ENCODE assay signal across 8 cellular contexts in the genomic region with DNA sequence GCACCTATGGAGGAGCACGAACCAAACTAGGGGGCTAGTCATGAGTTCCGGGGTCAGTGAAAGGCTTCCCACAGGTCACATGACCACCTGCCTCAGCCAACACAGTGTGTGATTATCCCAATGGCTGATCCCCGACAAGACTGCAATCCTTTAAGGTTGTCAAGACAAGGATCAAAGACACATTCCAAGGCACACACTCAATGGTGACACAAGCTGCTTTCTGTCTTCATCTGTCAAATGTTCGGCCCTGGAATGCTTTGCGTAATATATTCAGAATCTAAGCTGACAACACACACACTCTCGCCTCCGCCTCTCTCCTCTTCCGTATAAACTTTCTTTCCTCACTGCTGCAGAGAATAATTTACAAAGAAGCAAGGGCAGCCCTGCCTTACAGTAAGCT. TPM values are rescaled to one million over a fixed set of nuclear protein-coding genes. Genes with fewer than 3 reads are reported as not detected.
A peak's percentile ranks its signal among the peaks of the same experiment; 100 is the strongest.
DNase-seq lines count a peak whose midpoint lies in the region; ATAC-seq and TF ChIP-seq lines count a peak whose summit lies in the region.

No MANE protein-coding gene starts in this region.

- POLR2A ChIA-PET in CD8-positive, alpha-beta T cell (lab: Charles Lee), result interaction anchor here (1.1 kb wide), 1 partner anchor 9 kb away, joined by 3 read pairs; no protein-coding TSS in a partner anchor
- POLR2A ChIA-PET in WTC11 (lab: Charles Lee), result no interaction called here

- H3K27me3 Mint-ChIP-seq in CD8-positive, alpha-beta T cell (ENCODE audit: low read depth), result no peaks in the 10 kb centered on the region
- H3K27me3 Mint-ChIP-seq in WTC11 (ENCODE audit: low read depth), result no peaks in the 10 kb centered on the region

- H3K4me1 ChIP-seq in CD8-positive, alpha-beta T cell (ENCODE audit: insufficient read depth, low read length), result peaks cover 92% of the 10 kb centered on the region
- peaks cover 51% of the 10 kb centered on the region for H3K4me1 ChIP-seq in cardiac muscle cell (ENCODE audit: low read depth)
- peaks cover 39 to 52% of the 10 kb centered on the region in 2 experiments for H3K4me1 ChIP-seq in trophoblast cell (ENCODE audit: control insufficient read depth in 1 of 2, insufficient read depth in 2 of 2, low read length in 2 of 2)

- no peak overlapping the region for H2BK120ac ChIP-seq in trophoblast cell (ENCODE audit: insufficient read depth, low read length, poor library complexity)

- no peak overlapping the region for H4K12ac ChIP-seq in trophoblast cell (ENCODE audit: low read depth, low read length)

- H3K27ac Mint-ChIP-seq in CD8-positive, alpha-beta T cell, result peak overlapping the region; percentile 87
- peak overlapping the region; percentile 78; the same call in 1 of the 2 replicates for H3K27ac Mint-ChIP-seq in WTC11

- DNase-seq in CD8-positive, alpha-beta T cell, result no peak
- no peak for DNase-seq in WTC11 (ENCODE audit: low spot score)
- peak; percentile 59 to 91 for DNase-seq in cardiac muscle cell (ENCODE audit: low read depth in 1 of 2, low spot score in 1 of 2)
- peak; percentile 88 to 96 for DNase-seq in trophoblast cell
- DNase-seq in COLO668 (lab: John Stamatoyannopoulos, UW; ENCODE audit: unreplicated experiment), result no peak
- DNase-seq in NCI-H2227 (lab: John Stamatoyannopoulos, UW; ENCODE audit: unreplicated experiment), result no peak
- no peak for DNase-seq in RKO (ENCODE audit: low spot score)

- no peaks in the 10 kb centered on the region for H3K9me3 Mint-ChIP-seq in CD8-positive, alpha-beta T cell
- no peaks in the 10 kb centered on the region for H3K9me3 Mint-ChIP-seq in WTC11

- H3K9me3 ChIP-seq in CD8-positive, alpha-beta T cell (ENCODE audit: low read length), result no peaks in the 10 kb centered on the region
- H3K9me3 ChIP-seq in cardiac muscle cell (ENCODE audit: low read depth) (no peaks in the 10 kb centered on the region), trophoblast cell (ENCODE audit: insufficient read depth, low read depth, low read length) (no peaks in the 10 kb centered on the region)

- no peak overlapping the region for H3K9ac ChIP-seq in trophoblast cell (ENCODE audit: low read length)

- H3K79me1 ChIP-seq in trophoblast cell (ENCODE audit: low read length), result peaks cover 2% of the 10 kb centered on the region

- H3K27me3 ChIP-seq in CD8-positive, alpha-beta T cell (ENCODE audit: insufficient read depth, low read length), result no peaks in the 10 kb centered on the region
- H3K27me3 ChIP-seq in cardiac muscle cell (no peaks in the 10 kb centered on the region), trophoblast cell (ENCODE audit: insufficient read depth, low read length) (no peaks in the 10 kb centered on the region)

- WGBS in trophoblast cell (ENCODE audit: extremely low coverage, insufficient coverage, insufficient read length), result no CpG with 5 or more reads among the region's 8 CpGs

- H3K14ac ChIP-seq in trophoblast cell (ENCODE audit: low read length), result no peak overlapping the region

- H2AFZ ChIP-seq in trophoblast cell (ENCODE audit: insufficient read depth, low read length, poor library complexity), result no peak overlapping the region

- no peak overlapping the region for H4K8ac ChIP-seq in trophoblast cell (ENCODE audit: low read depth, low read length)

- intact Hi-C loops in CD8-positive, alpha-beta T cell (cut with DNase I, micrococcal nuclease), result no loop called here

- H3K79me2 ChIP-seq in trophoblast cell (ENCODE audit: control insufficient read depth, insufficient read depth, low read length, poor library complexity), result peaks cover 23% of the 10 kb centered on the region

- H3K36me3 Mint-ChIP-seq in CD8-positive, alpha-beta T cell, result peaks cover 42% of the 10 kb centered on the region
- no peaks in the 10 kb centered on the region for H3K36me3 Mint-ChIP-seq in WTC11

- no peak overlapping the region for H3K23ac ChIP-seq in trophoblast cell (ENCODE audit: low read length)

- H3K36me3 ChIP-seq in CD8-positive, alpha-beta T cell (ENCODE audit: insufficient read depth, low read length), result no peaks in the 10 kb centered on the region
- H3K36me3 ChIP-seq in cardiac muscle cell, result no peaks in the 10 kb centered on the region
- peaks cover 3 to 8% of the 10 kb centered on the region in 2 experiments for H3K36me3 ChIP-seq in trophoblast cell (ENCODE audit: control insufficient read depth in 1 of 2, insufficient read depth in 2 of 2, low read length in 2 of 2)

- no peak overlapping the region for H3K4me3 ChIP-seq in CD8-positive, alpha-beta T cell (ENCODE audit: low read depth, low read length)
- H3K4me3 ChIP-seq in cardiac muscle cell, result no peak overlapping the region
- no peak overlapping the region for H3K4me3 ChIP-seq in trophoblast cell (ENCODE audit: low read depth, low read length)

- no peak for ATAC-seq in CD8-positive, alpha-beta T cell
- ATAC-seq in WTC11 (no peak), GM18868 (IDR thresholded peaks at IDR 0.05; ENCODE audit: unreplicated experiment) (no peak)

- H2BK12ac ChIP-seq in trophoblast cell (ENCODE audit: low read length), result no peak overlapping the region

- H2AK5ac ChIP-seq in trophoblast cell (ENCODE audit: low read length), result no peak overlapping the region

- no peak for TF ChIP-seq CTCF in CD8-positive, alpha-beta T cell (IDR thresholded peaks at IDR 0.05)
- TF ChIP-seq CTCF in WTC11 (IDR thresholded peaks at IDR 0.05) (no peak), cardiac muscle cell (IDR thresholded peaks at IDR 0.05; ENCODE audit: low read depth, low read length) (no peak)

- H3K4me2 ChIP-seq in trophoblast cell (ENCODE audit: low read length), result peak overlapping the region; percentile 28

- H3K4me1 Mint-ChIP-seq in CD8-positive, alpha-beta T cell (ENCODE audit: low read depth), result peaks cover 88% of the 10 kb centered on the region
- H3K4me1 Mint-ChIP-seq in WTC11, result peaks cover 66% of the 10 kb centered on the region

- no peak overlapping the region for H3K27ac ChIP-seq in CD8-positive, alpha-beta T cell (ENCODE audit: low read depth, low read length)
- H3K27ac ChIP-seq in cardiac muscle cell (peak overlapping the region; percentile 94), trophoblast cell (ENCODE audit: low read depth, low read length) (peak overlapping the region; percentile 42)

- no peak overlapping the region for H3K4me3 Mint-ChIP-seq in CD8-positive, alpha-beta T cell
- H3K4me3 Mint-ChIP-seq in WTC11, result no peak overlapping the region

- H4K91ac ChIP-seq in trophoblast cell (ENCODE audit: low read depth, low read length), result no peak overlapping the region

- no peak overlapping the region for H3K4ac ChIP-seq in trophoblast cell (ENCODE audit: low read depth, low read length)

- H2BK5ac ChIP-seq in trophoblast cell (ENCODE audit: low read depth, low read length, poor library complexity), result no peak overlapping the region

- H3K18ac ChIP-seq in trophoblast cell (ENCODE audit: low read length), result no peak overlapping the region

- CTCF ChIA-PET in CD8-positive, alpha-beta T cell (lab: Charles Lee), result interaction anchor here (1.1 to 5.2 kb wide), 7 partner anchors 9 to 160 kb away, joined by 3 to 61 read pairs (median 32); no protein-coding TSS in a partner anchor
- CTCF ChIA-PET in WTC11 (lab: Charles Lee), result interaction anchor here (2.8 to 3.3 kb wide), 3 partner anchors 56 to 162 kb away, joined by 21 to 43 read pairs (median 23); partner anchors contain the start of genes NDUFA11, NRTN and VMAC

TF ChIP-seq in WTC11, 78 proteins besides CTCF, POLR2A, EP300 and RAD21:
- TF ChIP-seq, protein P1, sequence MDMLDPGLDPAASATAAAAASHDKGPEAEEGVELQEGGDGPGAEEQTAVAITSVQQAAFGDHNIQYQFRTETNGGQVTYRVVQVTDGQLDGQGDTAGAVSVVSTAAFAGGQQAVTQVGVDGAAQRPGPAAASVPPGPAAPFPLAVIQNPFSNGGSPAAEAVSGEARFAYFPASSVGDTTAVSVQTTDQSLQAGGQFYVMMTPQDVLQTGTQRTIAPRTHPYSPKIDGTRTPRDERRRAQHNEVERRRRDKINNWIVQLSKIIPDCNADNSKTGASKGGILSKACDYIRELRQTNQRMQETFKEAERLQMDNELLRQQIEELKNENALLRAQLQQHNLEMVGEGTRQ (CRISPR knock-in tag; IDR thresholded peaks at IDR 0.05), result peak; percentile 53
- TF ChIP-seq FOXK1 (CRISPR knock-in tag; IDR thresholded peaks at IDR 0.05), result no peak

RNA-seq across cellular contexts. Expression of gene RANBP3, which starts 11.7 kb away (rescaled TPM):
- 100 to 1,000 TPM; 109 to 118 TPM for total RNA-seq in CD8-positive, alpha-beta T cell
- total RNA-seq in WTC11 (2021), result 74.5 to 76.3 TPM (median 75.6 TPM) in 3 replicates
- total RNA-seq in cardiac muscle cell, result 102 and 108 TPM in 2 replicates
- 17.7 and 18.3 TPM in 2 replicates for polyA plus RNA-seq in cardiac muscle cell
- polyA plus RNA-seq in trophoblast cell (2013), result 85.2 and 95.7 TPM in 2 replicates

RNA-seq across cellular contexts. Expression of gene CAPS, which starts 52.2 kb away (rescaled TPM):
- 10 to 100 TPM; 28.0 to 33.1 TPM for total RNA-seq in CD8-positive, alpha-beta T cell
- total RNA-seq in WTC11 (2021), result 4.6 to 5.8 TPM (median 5.3 TPM) in 3 replicates
- 14.4 and 23.6 TPM in 2 replicates for total RNA-seq in cardiac muscle cell
- 14.1 and 17.7 TPM in 2 replicates for polyA plus RNA-seq in cardiac muscle cell
- 3.7 and 3.8 TPM in 2 replicates for polyA plus RNA-seq in trophoblast cell (2013)

Comparison
In these comparisons a context has a peak if more than half of its experiments do, and no peak if none do; other contexts are left out.
1. DNase-seq: peak in cardiac muscle cell (2 of 2) and trophoblast cell (2 of 2); none in CD8-positive, alpha-beta T cell (0 of 7), WTC11 (single experiment), COLO668 (single experiment), NCI-H2227 (single experiment) and RKO (single experiment).